ENCODE assay signal across 20 cellular contexts in the genomic region with DNA sequence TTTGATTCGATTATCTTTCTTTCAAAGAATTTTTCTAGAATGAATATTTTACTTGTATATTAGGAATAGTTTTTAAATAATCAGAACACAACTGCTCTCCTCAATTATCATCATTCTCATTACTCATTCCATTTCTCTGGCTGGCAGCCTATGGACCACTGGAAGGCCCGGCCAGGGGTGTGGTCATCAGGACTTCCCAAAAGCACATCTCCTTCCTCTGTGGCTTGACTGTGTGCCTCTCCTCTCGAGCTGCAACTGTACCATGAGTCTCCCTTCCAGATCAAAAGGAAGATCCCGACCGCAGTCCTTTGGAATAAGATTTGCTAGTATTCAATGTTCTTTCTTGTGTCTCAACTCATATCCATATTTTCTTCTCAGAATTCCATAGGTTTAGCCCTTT. TPM values are rescaled to one million over a fixed set of nuclear protein-coding genes. Genes with fewer than 3 reads are reported as not detected.
A peak's percentile ranks its signal among the peaks of the same experiment; 100 is the strongest.
DNase-seq lines count a peak whose midpoint lies in the region; ATAC-seq and TF ChIP-seq lines count a peak whose summit lies in the region.
"Had no signal": no experiment of that assay in that cellular context is flagged by ENCODE, and none has a peak within 500 bp of the region (broad histone marks: within the 10 kb centered on the region; RNA-seq: fewer than 3 reads in every experiment).

No MANE protein-coding gene starts in this region.

- H3K9me3 Mint-ChIP-seq in activated naive CD8-positive, alpha-beta T cell (ENCODE audit: low read depth), result no peaks in the 10 kb centered on the region
- H3K9me3 Mint-ChIP-seq in activated naive CD8-positive, alpha-beta T cell treated with anti-CD3 and anti-CD28 coated beads for 36 hours, result peaks cover 4% of the 10 kb centered on the region
- H3K9me3 Mint-ChIP-seq in activated T-helper 1 cell treated with anti-CD3 and anti-CD28 coated beads, Interleukin-12 subunit alpha, Interleukin-12 subunit beta, Interleukin-2, Interleukin-4 antibody, amounts not matched to agents 30 ng/mL and 10 ng/mL and 1 ng/mL, durations not matched to agents 14 hours and 24 hours and 36 hours, result peaks cover 5% of the 10 kb centered on the region
- peaks cover 8% of the 10 kb centered on the region for H3K9me3 Mint-ChIP-seq in stimulated activated memory B cell treated with anti-CD40 and anti-IgM and Interleukin-4, amounts not matched to agents 10 μg/mL and 1 μg/mL and 100 μg/mL, for 72 hours

- H3K14ac ChIP-seq in mesenchymal stem cell (ENCODE audit: low read length in 2 of 2), result no peak overlapping the region

- H3K27ac Mint-ChIP-seq in activated naive CD8-positive, alpha-beta T cell, result peak overlapping the region; percentile 7
- H3K27ac Mint-ChIP-seq in activated naive CD8-positive, alpha-beta T cell treated with anti-CD3 and anti-CD28 coated beads for 36 hours, result no peak overlapping the region
- H3K27ac Mint-ChIP-seq in activated T-helper 1 cell treated with anti-CD3 and anti-CD28 coated beads, Interleukin-12 subunit alpha, Interleukin-12 subunit beta, Interleukin-2, Interleukin-4 antibody, amounts not matched to agents 30 ng/mL and 10 ng/mL and 1 ng/mL, durations not matched to agents 14 hours and 24 hours and 36 hours, result peak overlapping the region; percentile 27
- H3K27ac Mint-ChIP-seq in stimulated activated memory B cell treated with anti-CD40 and anti-IgM and Interleukin-4, amounts not matched to agents 10 μg/mL and 1 μg/mL and 100 μg/mL, for 72 hours, result peak overlapping the region; percentile 4
- H3K27ac Mint-ChIP-seq: B cell; CD4-positive, alpha-beta T cell had no signal

- TF ChIP-seq RAD21 in SK-N-SH (IDR thresholded peaks at IDR 0.05; ENCODE audit: low read length), result no peak

- H3K4me3 ChIP-seq in SK-N-SH (ENCODE audit: low read depth in 2 of 2, low read length in 1 of 2), result no peak overlapping the region
- no peak overlapping the region for H3K4me3 ChIP-seq in mesenchymal stem cell (ENCODE audit: insufficient read depth in 1 of 2, low read depth in 1 of 2, low read length in 2 of 2)
- H3K4me3 ChIP-seq: A549; BLaER1 treated with 17β-estradiol and CSF1 and Interleukin-3, amounts not matched to agents 10 nM and 100 nM had no signal

- TF ChIP-seq CTCF in SK-N-SH (IDR thresholded peaks at IDR 0.05), result no peak

- no peaks in the 10 kb centered on the region for H3K79me1 ChIP-seq in mesenchymal stem cell (replicated peaks; ENCODE audit: low read length, poor library complexity, severe bottlenecking)

- H3K27ac ChIP-seq in SK-N-SH (ENCODE audit: low read depth in 2 of 2, low read length in 1 of 2) (peak overlapping the region in 1 of 2 experiments; percentile 34; a peak in 1 of 4 replicates), mesenchymal stem cell (ENCODE audit: low read length, poor library complexity, severe bottlenecking) (no peak overlapping the region)
- H3K27ac ChIP-seq: 22Rv1; A549; BLaER1 treated with 17β-estradiol and CSF1 and Interleukin-3, amounts not matched to agents 10 nM and 100 nM; C4-2B had no signal

- ATAC-seq in stimulated activated memory B cell treated with anti-CD40 and anti-IgM and Interleukin-4, amounts not matched to agents 10 μg/mL and 1 μg/mL and 100 μg/mL, for 72 hours, result no peak
- ATAC-seq: A549; CD8-positive, alpha-beta T cell had no signal

- no peak overlapping the region for H4K8ac ChIP-seq in mesenchymal stem cell (ENCODE audit: low read length)

- no peak overlapping the region for H3K4me3 Mint-ChIP-seq in activated naive CD8-positive, alpha-beta T cell
- H3K4me3 Mint-ChIP-seq in activated naive CD8-positive, alpha-beta T cell treated with anti-CD3 and anti-CD28 coated beads for 36 hours, result no peak overlapping the region
- no peak overlapping the region for H3K4me3 Mint-ChIP-seq in activated T-helper 1 cell treated with anti-CD3 and anti-CD28 coated beads, Interleukin-12 subunit alpha, Interleukin-12 subunit beta, Interleukin-2, Interleukin-4 antibody, amounts not matched to agents 30 ng/mL and 10 ng/mL and 1 ng/mL, durations not matched to agents 14 hours and 24 hours and 36 hours
- no peak overlapping the region for H3K4me3 Mint-ChIP-seq in stimulated activated memory B cell treated with anti-CD40 and anti-IgM and Interleukin-4, amounts not matched to agents 10 μg/mL and 1 μg/mL and 100 μg/mL, for 72 hours
- H3K4me3 Mint-ChIP-seq: B cell; CD4-positive, alpha-beta T cell; CD8-positive, alpha-beta T cell had no signal

- H3K9me3 ChIP-seq in SK-N-SH, result no peaks in the 10 kb centered on the region
- H3K9me3 ChIP-seq in mesenchymal stem cell (ENCODE audit: control insufficient read depth, low read length), result no peaks in the 10 kb centered on the region
- H3K9me3 ChIP-seq: A549, Caco-2 had no signal

- 89% methylated on average over 5 of the region's 5 CpGs for WGBS in SK-N-SH (ENCODE audit: low lambda C conversion rate)
- WGBS in mesenchymal stem cell, result 96% methylated on average over 4 of the region's 5 CpGs

- H3K4me1 ChIP-seq in SK-N-SH (ENCODE audit: control insufficient read depth in 1 of 2, insufficient read depth in 2 of 2, low read depth in 1 of 2, low read length in 1 of 2), result peaks cover 0 to 3% of the 10 kb centered on the region in 2 experiments; a peak in 2 of 4 replicates
- peaks cover 1% of the 10 kb centered on the region for H3K4me1 ChIP-seq in mesenchymal stem cell (ENCODE audit: control insufficient read depth, insufficient read depth, low read depth, low read length)
- H3K4me1 ChIP-seq: A549, Caco-2 had no signal

- H2BK12ac ChIP-seq in mesenchymal stem cell (ENCODE audit: low read length in 2 of 2), result no peak overlapping the region

- H2AFZ ChIP-seq in SK-N-SH (ENCODE audit: low read depth), result no peak overlapping the region
- no peak overlapping the region for H2AFZ ChIP-seq in mesenchymal stem cell (ENCODE audit: low read depth, low read length)

- H3F3A ChIP-seq in SK-N-SH (replicated peaks; ENCODE audit: insufficient read depth), result peaks cover 9% of the 10 kb centered on the region

- no peaks in the 10 kb centered on the region for H3K79me2 ChIP-seq in SK-N-SH (ENCODE audit: insufficient read depth)

- TF ChIP-seq EP300 in SK-N-SH (IDR thresholded peaks at IDR 0.05; ENCODE audit: borderline replicate concordance in 1 of 2, low read depth in 1 of 2, low read length in 1 of 2), result no peak

- intact Hi-C loops in activated T-helper 1 cell treated with anti-CD3 and anti-CD28 coated beads, Interleukin-12 subunit alpha, Interleukin-12 subunit beta, Interleukin-2, Interleukin-4 antibody, amounts not matched to agents 30 ng/mL and 10 ng/mL and 1 ng/mL, durations not matched to agents 14 hours and 24 hours and 36 hours (cut with micrococcal nuclease), result loop anchor here (10.0 kb wide), 2 partner anchors 584 to 674 kb away; no protein-coding TSS in a partner anchor

- no peak overlapping the region for H3K4ac ChIP-seq in mesenchymal stem cell (ENCODE audit: low read depth in 1 of 2, low read length in 2 of 2)

- H3K36me3 Mint-ChIP-seq in activated naive CD8-positive, alpha-beta T cell, result peaks cover 8% of the 10 kb centered on the region
- peaks cover 15% of the 10 kb centered on the region for H3K36me3 Mint-ChIP-seq in activated naive CD8-positive, alpha-beta T cell treated with anti-CD3 and anti-CD28 coated beads for 36 hours
- H3K36me3 Mint-ChIP-seq in activated T-helper 1 cell treated with anti-CD3 and anti-CD28 coated beads, Interleukin-12 subunit alpha, Interleukin-12 subunit beta, Interleukin-2, Interleukin-4 antibody, amounts not matched to agents 30 ng/mL and 10 ng/mL and 1 ng/mL, durations not matched to agents 14 hours and 24 hours and 36 hours (ENCODE audit: low read depth), result peaks cover 1% of the 10 kb centered on the region
- peaks cover 12% of the 10 kb centered on the region for H3K36me3 Mint-ChIP-seq in stimulated activated memory B cell treated with anti-CD40 and anti-IgM and Interleukin-4, amounts not matched to agents 10 μg/mL and 1 μg/mL and 100 μg/mL, for 72 hours

- POLR2A ChIA-PET in SK-N-SH (lab: Yijun Ruan, JAX), result no interaction called here

- no peaks in the 10 kb centered on the region for H3K27me3 Mint-ChIP-seq in activated naive CD8-positive, alpha-beta T cell
- no peaks in the 10 kb centered on the region for H3K27me3 Mint-ChIP-seq in activated naive CD8-positive, alpha-beta T cell treated with anti-CD3 and anti-CD28 coated beads for 36 hours
- H3K27me3 Mint-ChIP-seq in activated T-helper 1 cell treated with anti-CD3 and anti-CD28 coated beads, Interleukin-12 subunit alpha, Interleukin-12 subunit beta, Interleukin-2, Interleukin-4 antibody, amounts not matched to agents 30 ng/mL and 10 ng/mL and 1 ng/mL, durations not matched to agents 14 hours and 24 hours and 36 hours (ENCODE audit: insufficient read depth), result peaks cover 44% of the 10 kb centered on the region
- H3K27me3 Mint-ChIP-seq in stimulated activated memory B cell treated with anti-CD40 and anti-IgM and Interleukin-4, amounts not matched to agents 10 μg/mL and 1 μg/mL and 100 μg/mL, for 72 hours, result no peaks in the 10 kb centered on the region
- H3K27me3 Mint-ChIP-seq: CD4-positive, alpha-beta T cell had no signal

- H2BK5ac ChIP-seq in mesenchymal stem cell (ENCODE audit: low read depth, low read length, poor library complexity, severe bottlenecking), result no peak overlapping the region

- no peak overlapping the region for H2BK15ac ChIP-seq in mesenchymal stem cell (ENCODE audit: low read depth, poor library complexity, severe bottlenecking)

- H4K91ac ChIP-seq in mesenchymal stem cell (ENCODE audit: low read length), result no peak overlapping the region

- no peak overlapping the region for H3K9ac ChIP-seq in SK-N-SH
- no peak overlapping the region for H3K9ac ChIP-seq in mesenchymal stem cell (ENCODE audit: low read length)
- H3K9ac ChIP-seq: BLaER1 treated with 17β-estradiol and CSF1 and Interleukin-3, amounts not matched to agents 10 nM and 100 nM had no signal

- no peak overlapping the region for H2BK120ac ChIP-seq in mesenchymal stem cell (ENCODE audit: low read depth, low read length)

- H3K18ac ChIP-seq in mesenchymal stem cell (ENCODE audit: low read depth in 1 of 2, low read length in 2 of 2), result no peak overlapping the region

- H3K27me3 ChIP-seq in SK-N-SH (ENCODE audit: insufficient read depth), result no peaks in the 10 kb centered on the region
- H3K27me3 ChIP-seq in mesenchymal stem cell (ENCODE audit: control insufficient read depth in 1 of 2, insufficient read depth in 1 of 2, low read length in 2 of 2), result no peaks in the 10 kb centered on the region
- H3K27me3 ChIP-seq: BLaER1 treated with 17β-estradiol and CSF1 and Interleukin-3, amounts not matched to agents 10 nM and 100 nM had no signal

- H3K4me2 ChIP-seq in SK-N-SH, result no peak overlapping the region
- H3K4me2 ChIP-seq in mesenchymal stem cell (ENCODE audit: low read length, poor library complexity, severe bottlenecking), result no peak overlapping the region
- H3K4me2 ChIP-seq: A549 had no signal

- CTCF ChIA-PET in SK-N-SH (lab: Yijun Ruan, JAX), result no interaction called here

- no peaks in the 10 kb centered on the region for H4K20me1 ChIP-seq in SK-N-SH (ENCODE audit: insufficient read depth)
- H4K20me1 ChIP-seq: BLaER1 treated with 17β-estradiol and CSF1 and Interleukin-3, amounts not matched to agents 10 nM and 100 nM had no signal

- no peaks in the 10 kb centered on the region for H3K9me2 ChIP-seq in SK-N-SH

- H3K36me3 ChIP-seq in SK-N-SH (replicated peaks in 1 of 2; ENCODE audit: control insufficient read depth in 1 of 2, insufficient read depth in 2 of 2, low read length in 1 of 2), result peaks cover 0 to 4% of the 10 kb centered on the region in 2 experiments
- H3K36me3 ChIP-seq in mesenchymal stem cell (ENCODE audit: control insufficient read depth in 1 of 2, insufficient read depth in 2 of 2, low read depth in 1 of 2, low read length in 2 of 2), result no peaks in the 10 kb centered on the region
- H3K36me3 ChIP-seq: BLaER1 treated with 17β-estradiol and CSF1 and Interleukin-3, amounts not matched to agents 10 nM and 100 nM had no signal

- DNase-seq in activated naive CD8-positive, alpha-beta T cell treated with anti-CD3 and anti-CD28 coated beads for 36 hours, result no peak
- no peak for DNase-seq in SK-N-SH
- DNase-seq in activated T-helper 1 cell treated with anti-CD3 and anti-CD28 coated beads, Interleukin-12 subunit alpha, Interleukin-12 subunit beta, Interleukin-2, Interleukin-4 antibody, amounts not matched to agents 30 ng/mL and 10 ng/mL and 1 ng/mL, durations not matched to agents 14 hours and 24 hours and 36 hours (ENCODE audit: low spot score), result no peak
- no peak for DNase-seq in kidney glomerular epithelial cell (lab: John Stamatoyannopoulos, UW)
- no peak for DNase-seq in mesenchymal stem cell
- no peak for DNase-seq in hippocampal formation (lab: John Stamatoyannopoulos, UW)
- DNase-seq: AML-193; Caco-2; Calu3; CD4-positive, alpha-beta T cell; CD8-positive, alpha-beta T cell; DMS79 treated with DMSO at 0.1 percent for 48 hours; GF-D8 had no signal

- no peak overlapping the region for H3K23ac ChIP-seq in mesenchymal stem cell (ENCODE audit: low read length in 2 of 2)

- H2AK5ac ChIP-seq in mesenchymal stem cell (ENCODE audit: low read length, severe bottlenecking), result no peak overlapping the region

- H3K4me1 Mint-ChIP-seq in activated naive CD8-positive, alpha-beta T cell (ENCODE audit: low read depth), result peaks cover 28% of the 10 kb centered on the region
- H3K4me1 Mint-ChIP-seq in activated naive CD8-positive, alpha-beta T cell treated with anti-CD3 and anti-CD28 coated beads for 36 hours, result peaks cover 28% of the 10 kb centered on the region
- peaks cover 22% of the 10 kb centered on the region for H3K4me1 Mint-ChIP-seq in activated T-helper 1 cell treated with anti-CD3 and anti-CD28 coated beads, Interleukin-12 subunit alpha, Interleukin-12 subunit beta, Interleukin-2, Interleukin-4 antibody, amounts not matched to agents 30 ng/mL and 10 ng/mL and 1 ng/mL, durations not matched to agents 14 hours and 24 hours and 36 hours (ENCODE audit: low read depth)
- H3K4me1 Mint-ChIP-seq in stimulated activated memory B cell treated with anti-CD40 and anti-IgM and Interleukin-4, amounts not matched to agents 10 μg/mL and 1 μg/mL and 100 μg/mL, for 72 hours, result peaks cover 29% of the 10 kb centered on the region

RNA-seq across cellular contexts. Expression of a gene that starts 42.7 kb away (rescaled TPM):
- total RNA-seq in activated naive CD8-positive, alpha-beta T cell treated with anti-CD3 and anti-CD28 coated beads for 36 hours, result 10 to 100 TPM; 29.6 to 33.0 TPM
- 48.8 and 54.2 TPM in 2 replicates for polyA plus RNA-seq in SK-N-SH (2012; rRNA removed)
- polyA plus RNA-seq in SK-N-SH (2012; cell fraction: cytosol; rRNA removed), result 35.3 and 45.5 TPM in 2 replicates
- polyA plus RNA-seq in SK-N-SH (2012; cell fraction: nucleus; rRNA removed), result 55.0 and 64.4 TPM in 2 replicates
- total RNA-seq in activated T-helper 1 cell treated with anti-CD3 and anti-CD28 coated beads, Interleukin-12 subunit alpha, Interleukin-12 subunit beta, Interleukin-2, Interleukin-4 antibody, amounts not matched to agents 30 ng/mL and 10 ng/mL and 1 ng/mL, durations not matched to agents 14 hours and 24 hours and 36 hours, result 43.0 and 46.7 TPM in 2 replicates
- 16.8 TPM for polyA plus RNA-seq in mesenchymal stem cell (2013, experiment 1 of 2)
- polyA plus RNA-seq in mesenchymal stem cell (2013, experiment 2 of 2), result 16.8 TPM
